ENCODE assay signal across 10 cellular contexts in the genomic region with DNA sequence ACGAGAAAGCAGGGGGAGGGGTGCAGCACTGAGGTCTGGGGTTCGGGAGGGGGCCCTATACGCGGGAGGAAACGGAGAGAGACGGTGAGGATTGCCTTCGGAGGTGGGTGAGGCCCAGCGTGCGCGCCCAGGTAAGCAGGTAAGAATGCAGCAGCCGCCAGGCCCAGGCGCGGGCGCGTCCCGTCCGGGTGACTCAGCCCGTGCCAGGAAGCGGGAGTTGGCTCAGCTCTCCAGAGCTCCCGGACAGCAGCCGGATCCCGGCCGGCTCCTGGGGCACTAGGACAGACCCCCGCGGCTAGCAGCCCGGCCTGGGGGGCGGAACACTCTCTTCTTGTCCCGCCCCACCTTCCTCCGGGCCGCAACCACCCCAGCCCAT. TPM values are rescaled to one million over a fixed set of nuclear protein-coding genes. Genes with fewer than 3 reads are reported as not detected.
DNase-seq lines count a peak whose midpoint lies in the region; ATAC-seq and TF ChIP-seq lines count a peak whose summit lies in the region.
"Had no signal": no experiment of that assay in that cellular context is flagged by ENCODE, and none has a peak within 500 bp of the region (broad histone marks: within the 10 kb centered on the region; RNA-seq: fewer than 3 reads in every experiment).

No MANE protein-coding gene starts in this region.

- H3K9ac ChIP-seq in SK-N-MC (ENCODE audit: insufficient read length) = no peak overlapping the region

- no peak for TF ChIP-seq POLR2A in ovary (IDR thresholded peaks at IDR 0.05)

- H3K36me3 Mint-ChIP-seq in CD4-positive, alpha-beta memory T cell = no peaks in the 10 kb centered on the region

- no peak overlapping the region for H3K27ac ChIP-seq in CD4-positive, alpha-beta memory T cell (ENCODE audit: low read depth, low read length)
- H3K27ac ChIP-seq in SK-N-MC (peak overlapping the region; percentile 51; the same call in 1 of the 2 replicates), ovary (no peak overlapping the region)

- TF ChIP-seq EP300 in ovary (IDR thresholded peaks at IDR 0.05) = no peak

- no peaks in the 10 kb centered on the region for H3K9me3 Mint-ChIP-seq in CD4-positive, alpha-beta memory T cell

- intact Hi-C loops in CD4-positive, alpha-beta memory T cell (cut with micrococcal nuclease) = no loop called here
- intact Hi-C loops in left cardiac atrium (cut with DNase I) (no loop called here), ovary (cut with DNase I) (no loop called here)

- no peak overlapping the region for H3K4me3 ChIP-seq in CD4-positive, alpha-beta memory T cell (ENCODE audit: low read length in 2 of 2)
- H3K4me3 ChIP-seq in SK-N-MC (no peak overlapping the region), ovary (peak overlapping the region; percentile 15)

- H3K4me3 Mint-ChIP-seq in CD4-positive, alpha-beta memory T cell = peak overlapping the region in 5 of 8 donors; percentile 9 to 65 (median 36)

- WGBS in ovary, 3 donors = 24 to 46% (median 29%) methylated on average over 26 to 30 of the region's 30 CpGs

- no peak overlapping the region for H3K27ac Mint-ChIP-seq in CD4-positive, alpha-beta memory T cell

- H3K27me3 Mint-ChIP-seq in CD4-positive, alpha-beta memory T cell = peaks cover 35 to 49% of the 10 kb centered on the region in 2 donors

- POLR2A ChIA-PET in CD4-positive, alpha-beta memory T cell (lab: Charles Lee; ENCODE audit: partially characterized antibody) = no interaction called here

- ATAC-seq in left cardiac atrium = peak in 1 of 2 donors; percentile 46

- H3K4me1 ChIP-seq in CD4-positive, alpha-beta memory T cell (ENCODE audit: insufficient read depth, low read length) = peaks cover 8% of the 10 kb centered on the region
- peaks cover 3% of the 10 kb centered on the region for H3K4me1 ChIP-seq in ovary (ENCODE audit: insufficient read depth)

- no peaks in the 10 kb centered on the region for H3K9me3 ChIP-seq in CD4-positive, alpha-beta memory T cell (ENCODE audit: control insufficient read depth in 1 of 2, low read length in 2 of 2)
- no peaks in the 10 kb centered on the region for H3K9me3 ChIP-seq in SK-N-MC (ENCODE audit: low read depth, low read length)
- H3K9me3 ChIP-seq in ovary = no peaks in the 10 kb centered on the region

- CTCF ChIA-PET in CD4-positive, alpha-beta memory T cell (lab: Charles Lee; ENCODE audit: partially characterized antibody) = no interaction called here

- H3K4me1 Mint-ChIP-seq in CD4-positive, alpha-beta memory T cell = peaks cover 0 to 12% (median 4%) of the 10 kb centered on the region in 4 donors

- no peak for DNase-seq in CD4-positive, alpha-beta memory T cell
- DNase-seq in SK-N-MC (ENCODE audit: low read depth, low spot score) = no peak
- DNase-seq in left cardiac atrium = peak; percentile 62
- DNase-seq in ovary = peak in 3 of 5 donors; percentile 34 to 46 (median 45)
- no peak for DNase-seq in NCI-H446 (lab: John Stamatoyannopoulos, UW)
- DNase-seq in ecto neural progenitor cell (ENCODE audit: low spot score) = no peak
- no peak for DNase-seq in COR-L47 (lab: John Stamatoyannopoulos, UW)
- no peak for DNase-seq in H4 (ENCODE audit: low spot score)
- DNase-seq: activated T-cell treated with anti-CD3 and anti-CD28 coated beads, Interleukin-2, amount 50 U/mL, for 1 hour; DMS 273 treated with DMSO at 0.1 percent for 48 hours had no signal

- H3K27me3 ChIP-seq in CD4-positive, alpha-beta memory T cell (ENCODE audit: insufficient read depth, low read length) = peaks cover 22% of the 10 kb centered on the region
- no peaks in the 10 kb centered on the region for H3K27me3 ChIP-seq in ovary

- H3K36me3 ChIP-seq in CD4-positive, alpha-beta memory T cell (ENCODE audit: insufficient read depth, low read length) = no peaks in the 10 kb centered on the region
- H3K36me3 ChIP-seq in SK-N-MC (ENCODE audit: insufficient read depth, low read length) (peaks cover 28% of the 10 kb centered on the region), ovary (no peaks in the 10 kb centered on the region)

- TF ChIP-seq CTCF in ovary (IDR thresholded peaks at IDR 0.05) = no peak

RNA-seq across cellular contexts. Expression of a gene that starts 1.5 kb away (rescaled TPM):
- not detected for total RNA-seq in CD4-positive, alpha-beta memory T cell
- polyA plus RNA-seq in CD4-positive, alpha-beta memory T cell = not detected
- total RNA-seq in left cardiac atrium (1 to 10 TPM; 9.2 TPM), ovary (10 to 100 TPM in 5 of 7 donors, 1 to 10 TPM in 2; 7.4 to 24.4 (median 20.4) TPM)
- polyA plus RNA-seq in ovary = 10 to 100 TPM in 1 of 2 donors, 1 to 10 TPM in 1; 3.8 to 24.0 TPM
- total RNA-seq in H4 (2014; rRNA removed; shearing (Covaris generic)) = 0.72 TPM in 1 of 2 replicates, not detected in the other

Comparison
In these comparisons a context has a peak if more than half of its experiments do, and no peak if none do; other contexts are left out.
1. DNase-seq: peak in left cardiac atrium (single experiment) and ovary (3 of 5); none in CD4-positive, alpha-beta memory T cell (0 of 5), SK-N-MC (single experiment), NCI-H446 (0 of 2), ecto neural progenitor cell (single experiment), COR-L47 (single experiment) and H4 (single experiment).